In the genomic region with DNA sequence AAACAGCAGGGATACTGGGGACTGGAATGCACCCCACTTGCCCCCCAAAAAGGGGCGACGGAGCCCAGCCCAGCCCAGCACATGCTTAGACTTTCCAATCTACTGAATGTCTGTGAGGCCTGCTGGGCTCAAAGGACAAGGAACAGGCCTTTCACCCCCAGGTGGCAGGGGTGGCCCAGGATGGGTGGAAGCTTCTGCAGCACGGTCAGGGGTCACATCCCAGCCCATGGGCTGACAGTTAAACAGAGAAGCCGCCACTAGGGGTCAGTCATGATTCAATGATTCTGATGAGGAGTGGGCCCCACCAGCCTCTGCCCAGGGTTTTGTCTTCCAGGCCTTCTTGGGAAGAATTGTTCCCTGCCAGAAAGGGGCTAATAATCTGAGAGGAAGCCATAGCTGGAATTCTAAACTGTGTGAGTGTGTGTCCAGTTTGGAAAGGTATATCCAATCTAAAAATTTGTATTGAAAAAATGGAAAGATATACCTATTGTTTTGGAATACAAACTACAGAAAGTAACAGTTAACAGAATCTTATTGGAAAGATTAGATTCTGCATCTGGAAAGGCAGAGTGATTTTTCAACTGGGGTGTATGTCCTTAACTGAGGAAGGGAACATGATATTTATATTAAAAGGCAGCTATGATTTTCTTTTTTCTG, we compare ENCODE assay signal across 8 cellular contexts. TPM values are rescaled to one million over a fixed set of nuclear protein-coding genes. Genes with fewer than 3 reads are reported as not detected.
DNase-seq lines count a peak whose midpoint lies in the region; ATAC-seq and TF ChIP-seq lines count a peak whose summit lies in the region.

No MANE protein-coding gene starts in this region.

- CTCF ChIA-PET in BJ (lab: Yijun Ruan, JAX), result interaction anchor here (0.7 to 2.8 kb wide), 17 partner anchors 8 to 548 kb away, joined by 3 to 13 read pairs (median 3); no protein-coding TSS in a partner anchor

- H3K27me3 ChIP-seq in BJ (ENCODE audit: control insufficient read depth, insufficient read depth, low read length) (peaks cover 14% of the 10 kb centered on the region), GM23248 (replicated peaks; ENCODE audit: insufficient read depth) (peaks cover 14% of the 10 kb centered on the region), psoas muscle (ENCODE audit: insufficient read depth in 3 of 3, low read length in 2 of 3) (peaks cover 0 to 15% (median 4%) of the 10 kb centered on the region in 3 donors)

- no peak overlapping the region for H2AFZ ChIP-seq in GM23248

- H3K9ac ChIP-seq in GM23248, result no peak overlapping the region

- in situ Hi-C loops in GM23248 (cut with MboI), result no loop called here

- no peaks in the 10 kb centered on the region for H3K79me2 ChIP-seq in GM23248 (ENCODE audit: insufficient read depth)

- no peaks in the 10 kb centered on the region for H3K9me2 ChIP-seq in GM23248 (ENCODE audit: insufficient read depth)

- DNase-seq in BJ (ENCODE audit: low read depth) (no peak), GM23248 (peak; percentile 53), NCI-H524 treated with DMSO at 0.1 percent for 48 hours (lab: John Stamatoyannopoulos, UW) (peak; percentile 53), globus pallidus (ENCODE audit: low spot score) (peak; percentile 20), psoas muscle (peak in 1 of 2 donors; percentile 36), mesenteric fat pad (ENCODE audit: low spot score) (no peak)
- peak; percentile 78 for DNase-seq in activated CD8-positive, alpha-beta memory T cell treated with anti-CD3 and anti-CD28 coated beads, Interleukin-2, amount 50 U/mL, for 48 hours

- H3K4me1 ChIP-seq in GM23248 (ENCODE audit: insufficient read depth), result no peaks in the 10 kb centered on the region
- H3K4me1 ChIP-seq in psoas muscle, result peaks cover 8% of the 10 kb centered on the region

- no peak overlapping the region for H3K4me3 ChIP-seq in BJ (ENCODE audit: low read depth, low read length)
- H3K4me3 ChIP-seq in GM23248, result no peak overlapping the region
- H3K4me3 ChIP-seq in psoas muscle, result no peak overlapping the region

- POLR2A ChIA-PET in BJ (lab: Charles Lee), result no interaction called here

- intact Hi-C loops in psoas muscle (cut with DNase I), result loop anchor here (2.0 to 5.0 kb wide), 2 partner anchors 69 to 70 kb away; no protein-coding TSS in a partner anchor

- no peak overlapping the region for H3K27ac ChIP-seq in GM23248
- H3K27ac ChIP-seq in psoas muscle, result no peak overlapping the region

- TF ChIP-seq CTCF in BJ (IDR thresholded peaks at IDR 0.05; ENCODE audit: insufficient read depth, low read depth, low read length) (peak; percentile 62), psoas muscle (IDR thresholded peaks at IDR 0.05) (peak; percentile 61)

- no peaks in the 10 kb centered on the region for H3F3A ChIP-seq in GM23248 (ENCODE audit: insufficient read depth)

- WGBS in GM23248 (ENCODE audit: low coverage in 1 of 2, low lambda C conversion rate in 2 of 2, missing lambda C conversion rate in 2 of 2), 2 experiments, result 48 to 53% methylated on average over 4 of the region's 4 CpGs
- 38 to 44% (median 42%) methylated on average over 4 of the region's 4 CpGs for WGBS in psoas muscle, 3 donors

- H3K9me3 ChIP-seq in GM23248 (ENCODE audit: low read depth) (no peaks in the 10 kb centered on the region), psoas muscle (no peaks in the 10 kb centered on the region)

- H3K36me3 ChIP-seq in BJ (ENCODE audit: control insufficient read depth, insufficient read depth, low read length), result no peaks in the 10 kb centered on the region
- no peaks in the 10 kb centered on the region for H3K36me3 ChIP-seq in GM23248 (ENCODE audit: low read depth)
- no peaks in the 10 kb centered on the region for H3K36me3 ChIP-seq in psoas muscle (ENCODE audit: insufficient read depth in 1 of 2, low read depth in 1 of 2)

- no peak overlapping the region for H3K4me2 ChIP-seq in GM23248 (ENCODE audit: unreplicated experiment)

- peak; percentile 59 to 84 (median 72) for ATAC-seq in psoas muscle
- ATAC-seq in GM18907 (IDR thresholded peaks at IDR 0.05; ENCODE audit: unreplicated experiment), result no peak

- H4K20me1 ChIP-seq in GM23248 (ENCODE audit: insufficient read depth), result no peaks in the 10 kb centered on the region

RNA-seq across cellular contexts. Expression of gene CHRNB4, which starts 2.2 kb away (rescaled TPM):
- polyA plus RNA-seq in BJ (2011; rRNA removed), result not detected in 2 replicates
- not detected in 2 replicates for polyA minus RNA-seq in BJ (2011; rRNA and poly(A)+ RNA removed)
- total RNA-seq in GM23248 (2014; rRNA removed; shearing (Covaris generic)), result not detected in 2 replicates
- polyA plus RNA-seq in GM23248 (2016; fragmentation: Nextera tagmentation; extraction: Ambion mirVana), result not detected in 2 replicates
- not detected for total RNA-seq in psoas muscle
- polyA plus RNA-seq in psoas muscle, result not detected
- total RNA-seq in mesenteric fat pad, result not detected

RNA-seq across cellular contexts. Expression of gene CHRNA3, which starts 18.0 kb away (rescaled TPM):
- not detected in 2 replicates for polyA plus RNA-seq in BJ (2011; rRNA removed)
- not detected in 2 replicates for polyA minus RNA-seq in BJ (2011; rRNA and poly(A)+ RNA removed)
- not detected in 2 replicates for total RNA-seq in GM23248 (2014; rRNA removed; shearing (Covaris generic))
- not detected in 2 replicates for polyA plus RNA-seq in GM23248 (2016; fragmentation: Nextera tagmentation; extraction: Ambion mirVana)
- under 1 TPM in 2 of 4 donors, not detected in 2; 0.06 to 0.17 TPM for total RNA-seq in psoas muscle
- under 1 TPM in 2 of 3 donors, not detected in 1; 0.01 to 0.04 TPM for polyA plus RNA-seq in psoas muscle
- total RNA-seq in mesenteric fat pad, result not detected

Comparison
In these comparisons a context has a peak if more than half of its experiments do, and no peak if none do; other contexts are left out.
1. DNase-seq: peak in GM23248 (single experiment), NCI-H524 treated with DMSO at 0.1 percent for 48 hours (single experiment), activated CD8-positive, alpha-beta memory T cell treated with anti-CD3 and anti-CD28 coated beads, Interleukin-2, amount 50 U/mL, for 48 hours (single experiment) and globus pallidus (single experiment); none in BJ (single experiment) and mesenteric fat pad (single experiment).